Comparison of ENCODE assay signal across 10 cellular contexts in the genomic region with DNA sequence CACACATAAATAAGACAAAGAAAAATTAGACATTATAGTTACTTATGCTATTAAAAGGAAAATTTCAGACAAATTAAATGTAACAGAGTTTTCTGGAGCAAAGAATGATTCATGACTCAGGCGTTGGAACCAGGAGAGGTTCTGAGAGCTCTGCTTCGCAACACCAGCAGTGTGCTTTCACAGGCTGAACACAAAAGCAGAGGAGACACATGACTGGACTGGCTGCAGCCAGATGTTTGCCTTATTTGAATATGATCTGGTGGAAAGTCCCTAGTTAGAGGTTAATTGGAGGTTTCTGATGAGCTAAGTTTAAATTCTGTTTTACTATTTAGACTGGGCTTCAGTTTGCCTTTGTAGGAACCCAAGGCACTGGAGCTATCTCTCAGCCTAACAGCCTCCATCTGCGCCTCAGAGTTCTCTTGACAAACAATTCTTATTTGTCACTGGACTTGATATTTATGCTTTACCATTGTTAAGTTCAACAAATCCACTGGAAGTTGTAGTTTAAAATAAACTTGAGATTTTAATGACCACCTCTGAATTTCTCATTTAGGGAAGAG. TPM values are rescaled to one million over a fixed set of nuclear protein-coding genes. Genes with fewer than 3 reads are reported as not detected.
DNase-seq lines count a peak whose midpoint lies in the region; ATAC-seq and TF ChIP-seq lines count a peak whose summit lies in the region.
"Had no signal": no experiment of that assay in that cellular context is flagged by ENCODE, and none has a peak within 500 bp of the region (broad histone marks: within the 10 kb centered on the region; RNA-seq: fewer than 3 reads in every experiment).

No MANE protein-coding gene starts in this region.

- no peak for TF ChIP-seq POLR2A in spleen (IDR thresholded peaks at IDR 0.05)

- peak overlapping the region; percentile 56 for H3K27ac Mint-ChIP-seq in activated T-cell treated with anti-CD3 and anti-CD28 coated beads, Interleukin-2, amount 50 U/mL, for 24 hours

- H3K27ac ChIP-seq in spleen, result peak overlapping the region; percentile 30 to 77 (median 57)

- no peaks in the 10 kb centered on the region for H3K9me3 Mint-ChIP-seq in activated T-cell treated with anti-CD3 and anti-CD28 coated beads, Interleukin-2, amount 50 U/mL, for 24 hours
- H3K9me3 Mint-ChIP-seq: activated naive CD4-positive, alpha-beta T cell treated with anti-CD3 and anti-CD28 coated beads, Interleukin-2, amount 10 ng/mL, durations not matched to agents 7 days and 5 days had no signal

- intact Hi-C loops in spleen (cut with DNase I; ENCODE audit: low total_unique reads), result no loop called here

- WGBS in spleen, 5 donors, result 51 to 77% (median 67%) methylated on average over 3 of the region's 3 CpGs

- no peaks in the 10 kb centered on the region for H3K9me3 ChIP-seq in spleen

- no peaks in the 10 kb centered on the region for H3K27me3 ChIP-seq in spleen (replicated peaks in 1 of 7)

- peaks cover 18% of the 10 kb centered on the region for H3K4me1 Mint-ChIP-seq in activated T-cell treated with anti-CD3 and anti-CD28 coated beads, Interleukin-2, amount 50 U/mL, for 24 hours (ENCODE audit: low read depth)

- H3K4me3 Mint-ChIP-seq in activated T-cell treated with anti-CD3 and anti-CD28 coated beads, Interleukin-2, amount 50 U/mL, for 24 hours, result no peak overlapping the region
- H3K4me3 Mint-ChIP-seq: activated naive CD4-positive, alpha-beta T cell treated with anti-CD3 and anti-CD28 coated beads, Interleukin-2, amount 10 ng/mL, durations not matched to agents 7 days and 5 days had no signal

- peaks cover 93% of the 10 kb centered on the region for H3K36me3 Mint-ChIP-seq in activated T-cell treated with anti-CD3 and anti-CD28 coated beads, Interleukin-2, amount 50 U/mL, for 24 hours (ENCODE audit: low read depth)

- no peak for TF ChIP-seq CTCF in spleen (IDR thresholded peaks at IDR 0.05 in 8 of 11, conservative IDR thresholded peaks at IDR 0.05 in 3 of 11)

- peak; percentile 97 for ATAC-seq in HG02943 (IDR thresholded peaks at IDR 0.05; ENCODE audit: low read depth, unreplicated experiment)

- no peaks in the 10 kb centered on the region for H3K27me3 Mint-ChIP-seq in activated T-cell treated with anti-CD3 and anti-CD28 coated beads, Interleukin-2, amount 50 U/mL, for 24 hours
- H3K27me3 Mint-ChIP-seq: activated naive CD4-positive, alpha-beta T cell treated with anti-CD3 and anti-CD28 coated beads, Interleukin-2, amount 10 ng/mL, durations not matched to agents 7 days and 5 days had no signal

- peaks cover 18 to 65% (median 43%) of the 10 kb centered on the region in 6 donors for H3K4me1 ChIP-seq in spleen

- no peak overlapping the region for H3K4me3 ChIP-seq in spleen

- H3K36me3 ChIP-seq in spleen, result peaks cover 3 to 98% (median 78%) of the 10 kb centered on the region in 6 donors

- DNase-seq in activated T-cell treated with anti-CD3 and anti-CD28 coated beads, Interleukin-2, amount 50 U/mL, for 24 hours, result no peak
- DNase-seq in activated T-cell treated with anti-CD3 and anti-CD28 coated beads, Interleukin-2, amount 50 U/mL, for 1 hour, result no peak
- DNase-seq in astrocyte of the hippocampus (ENCODE audit: low read depth, low spot score) (peak; percentile 47), spleen (peak; percentile 72), SHP77 (lab: John Stamatoyannopoulos, UW) (no peak)
- no peak for DNase-seq in activated CD4-positive, CD25-positive, alpha-beta regulatory T cell (lab: John Stamatoyannopoulos, UW)
- no peak for DNase-seq in activated naive CD4-positive, alpha-beta T cell treated with Interleukin-2 at 50 U/mL for 16 hours
- DNase-seq: activated naive CD4-positive, alpha-beta T cell treated with anti-CD3 and anti-CD28 coated beads, Interleukin-2, amount 10 ng/mL, durations not matched to agents 7 days and 5 days; NCI-H146 had no signal

RNA-seq across cellular contexts. Expression of gene BOD1L1, which starts 16.2 kb away (rescaled TPM):
- 10 to 100 TPM; 64.5 to 83.3 (median 74.3) TPM for total RNA-seq in spleen
- 10 to 100 TPM; 16.2 to 17.1 (median 16.3) TPM for polyA plus RNA-seq in spleen

Comparison
In these comparisons a context has a peak if more than half of its experiments do, and no peak if none do; other contexts are left out.
1. DNase-seq: peak in astrocyte of the hippocampus (single experiment) and spleen (single experiment); none in activated T-cell treated with anti-CD3 and anti-CD28 coated beads, Interleukin-2, amount 50 U/mL, for 24 hours (single experiment), activated T-cell treated with anti-CD3 and anti-CD28 coated beads, Interleukin-2, amount 50 U/mL, for 1 hour (single experiment), activated CD4-positive, CD25-positive, alpha-beta regulatory T cell (0 of 4), activated naive CD4-positive, alpha-beta T cell treated with Interleukin-2 at 50 U/mL for 16 hours (single experiment) and SHP77 (0 of 2).